ENCODE assay signal across 6 cellular contexts in genomic region chr12:56077966-56078365, GRCh38. TPM values are rescaled to one million over a fixed set of nuclear protein-coding genes. Genes with fewer than 3 reads are reported as not detected.
DNase-seq lines count a peak whose midpoint lies in the region; ATAC-seq and TF ChIP-seq lines count a peak whose summit lies in the region.
"Not testable (repeated sequence)": the region's sequence is repeated elsewhere in the genome, so short reads cannot be mapped to it uniquely, and the experiment has no call there.

No MANE protein-coding gene starts in this region.

- H3K27ac ChIP-seq in C4-2B = peak overlapping the region; percentile 7
- H3K27ac ChIP-seq in naive thymus-derived CD4-positive, alpha-beta T cell (ENCODE audit: low read depth, low read length) = not testable (repeated sequence)

- TF ChIP-seq CTCF in C4-2B (conservative IDR thresholded peaks at IDR 0.05); Calu3 (IDR thresholded peaks at IDR 0.05; ENCODE audit: unreplicated experiment): not testable (repeated sequence)

- peak overlapping the region; percentile 99 for H3K4me3 Mint-ChIP-seq in Calu3 (ENCODE audit: low read depth, unreplicated experiment)
- H3K4me3 Mint-ChIP-seq in activated T-helper 17 cell treated with anti-CD3 and anti-CD28 coated beads, Interleukin-2, amount 50 U/mL, for 72 hours = peak overlapping the region; percentile 76
- H3K4me3 Mint-ChIP-seq in effector memory CD8-positive, alpha-beta T cell = peak overlapping the region; percentile 27 to 83
- H3K4me3 Mint-ChIP-seq in naive thymus-derived CD4-positive, alpha-beta T cell = peak overlapping the region in 6 of 10 donors; percentile 9 to 89 (median 83)
- H3K4me3 Mint-ChIP-seq in stimulated activated effector memory CD8-positive, alpha-beta T cell treated with anti-CD3 and anti-CD28 coated beads, Interleukin-12 subunit alpha, Interleukin-12 subunit beta, amount 100 ng/mL, for 72 hours = peak overlapping the region; percentile 79

- H3K27me3 ChIP-seq in naive thymus-derived CD4-positive, alpha-beta T cell (ENCODE audit: control insufficient read depth in 2 of 2, insufficient read depth in 2 of 2, low read length in 2 of 2) = not testable (repeated sequence)

- BruUV-seq in Calu3 (replicated peaks; lab: Mats Ljungman, UMichigan) = not testable (repeated sequence)

- not testable (repeated sequence) for H3K9me3 ChIP-seq in naive thymus-derived CD4-positive, alpha-beta T cell (ENCODE audit: control insufficient read depth in 2 of 3, low read length in 3 of 3)

- DNase-seq in Calu3; effector memory CD8-positive, alpha-beta T cell; naive thymus-derived CD4-positive, alpha-beta T cell; stimulated activated effector memory CD8-positive, alpha-beta T cell treated with anti-CD3 and anti-CD28 coated beads, Interleukin-12 subunit alpha, Interleukin-12 subunit beta, amount 100 ng/mL, for 72 hours (ENCODE audit: low spot score in 2 of 2): not testable (repeated sequence)

- not testable (repeated sequence) for H3K4me1 ChIP-seq in naive thymus-derived CD4-positive, alpha-beta T cell (ENCODE audit: control insufficient read depth in 2 of 2, insufficient read depth in 2 of 2, low read length in 2 of 2)

- not testable (repeated sequence) for H3K27ac Mint-ChIP-seq in Calu3 (ENCODE audit: unreplicated experiment); activated T-helper 17 cell treated with anti-CD3 and anti-CD28 coated beads, Interleukin-2, amount 50 U/mL, for 72 hours; stimulated activated effector memory CD8-positive, alpha-beta T cell treated with anti-CD3 and anti-CD28 coated beads, Interleukin-12 subunit alpha, Interleukin-12 subunit beta, amount 100 ng/mL, for 72 hours
- peak overlapping the region in 1 of 2 donors; percentile 41 for H3K27ac Mint-ChIP-seq in effector memory CD8-positive, alpha-beta T cell
- H3K27ac Mint-ChIP-seq in naive thymus-derived CD4-positive, alpha-beta T cell = peak overlapping the region in 1 of 9 donors; percentile 73

- intact Hi-C loops in Calu3 (cut with micrococcal nuclease; ENCODE audit: unreplicated experiment) = loop anchor here (1.0 kb wide), 1 partner anchor 27 kb away; no protein-coding TSS in a partner anchor
- intact Hi-C loops in naive thymus-derived CD4-positive, alpha-beta T cell (cut with micrococcal nuclease) = loop anchor here in 1 of 2 donors (2.0 kb wide), 1 partner anchor 31 kb away; no protein-coding TSS in a partner anchor

- H3K4me3 ChIP-seq in naive thymus-derived CD4-positive, alpha-beta T cell (ENCODE audit: low read length) = not testable (repeated sequence)

- POLR2A ChIA-PET in naive thymus-derived CD4-positive, alpha-beta T cell (lab: Charles Lee) = interaction anchor here (0.6 to 10.7 kb wide), 5 partner anchors 9 to 40 kb away, joined by 3 to 85 read pairs (median 3); partner anchors contain the start of genes PA2G4 and ZC3H10

- peaks cover 18% of the 10 kb centered on the region for H3K4me1 Mint-ChIP-seq in Calu3 (ENCODE audit: low read depth, unreplicated experiment)
- not testable (repeated sequence) for H3K4me1 Mint-ChIP-seq in activated T-helper 17 cell treated with anti-CD3 and anti-CD28 coated beads, Interleukin-2, amount 50 U/mL, for 72 hours; effector memory CD8-positive, alpha-beta T cell (ENCODE audit: low read depth in 2 of 2); stimulated activated effector memory CD8-positive, alpha-beta T cell treated with anti-CD3 and anti-CD28 coated beads, Interleukin-12 subunit alpha, Interleukin-12 subunit beta, amount 100 ng/mL, for 72 hours
- peaks cover 0 to 16% (median 10%) of the 10 kb centered on the region in 7 donors for H3K4me1 Mint-ChIP-seq in naive thymus-derived CD4-positive, alpha-beta T cell

- CTCF ChIA-PET in Calu3 (lab: Charles Lee) = not testable (repeated sequence)
- CTCF ChIA-PET in naive thymus-derived CD4-positive, alpha-beta T cell (lab: Charles Lee) = interaction anchor here (0.7 kb wide), 1 partner anchor 27 kb away, joined by 4 read pairs; no protein-coding TSS in a partner anchor

- not testable (repeated sequence) for H3K36me3 ChIP-seq in naive thymus-derived CD4-positive, alpha-beta T cell (ENCODE audit: control insufficient read depth in 2 of 3, insufficient read depth in 3 of 3, low read length in 3 of 3)

- not testable (repeated sequence) for H3K9me3 Mint-ChIP-seq in Calu3 (ENCODE audit: low read depth, unreplicated experiment); activated T-helper 17 cell treated with anti-CD3 and anti-CD28 coated beads, Interleukin-2, amount 50 U/mL, for 72 hours; effector memory CD8-positive, alpha-beta T cell; naive thymus-derived CD4-positive, alpha-beta T cell; stimulated activated effector memory CD8-positive, alpha-beta T cell treated with anti-CD3 and anti-CD28 coated beads, Interleukin-12 subunit alpha, Interleukin-12 subunit beta, amount 100 ng/mL, for 72 hours

- ATAC-seq in activated T-helper 17 cell treated with anti-CD3 and anti-CD28 coated beads, Interleukin-2, amount 50 U/mL, for 72 hours (replicated peaks); effector memory CD8-positive, alpha-beta T cell (replicated peaks); naive thymus-derived CD4-positive, alpha-beta T cell; stimulated activated effector memory CD8-positive, alpha-beta T cell treated with anti-CD3 and anti-CD28 coated beads, Interleukin-12 subunit alpha, Interleukin-12 subunit beta, amount 100 ng/mL, for 72 hours: not testable (repeated sequence)

- not testable (repeated sequence) for H3K27me3 Mint-ChIP-seq in Calu3 (ENCODE audit: unreplicated experiment); activated T-helper 17 cell treated with anti-CD3 and anti-CD28 coated beads, Interleukin-2, amount 50 U/mL, for 72 hours
- peaks cover 0 to 17% of the 10 kb centered on the region in 2 donors for H3K27me3 Mint-ChIP-seq in effector memory CD8-positive, alpha-beta T cell
- H3K27me3 Mint-ChIP-seq in naive thymus-derived CD4-positive, alpha-beta T cell = peaks cover 0 to 52% (median 3%) of the 10 kb centered on the region in 5 donors

- H3K36me3 Mint-ChIP-seq in Calu3 (ENCODE audit: insufficient read depth, unreplicated experiment) = peaks cover 38% of the 10 kb centered on the region
- H3K36me3 Mint-ChIP-seq in activated T-helper 17 cell treated with anti-CD3 and anti-CD28 coated beads, Interleukin-2, amount 50 U/mL, for 72 hours (ENCODE audit: low read depth); effector memory CD8-positive, alpha-beta T cell (ENCODE audit: insufficient read depth); naive thymus-derived CD4-positive, alpha-beta T cell; stimulated activated effector memory CD8-positive, alpha-beta T cell treated with anti-CD3 and anti-CD28 coated beads, Interleukin-12 subunit alpha, Interleukin-12 subunit beta, amount 100 ng/mL, for 72 hours: not testable (repeated sequence)

RNA-seq across cellular contexts. Expression of gene ERBB3, which starts 2.0 kb away (rescaled TPM):
- 170 and 183 TPM in 2 replicates for total RNA-seq in Calu3 (2022)
- total RNA-seq in activated T-helper 17 cell treated with anti-CD3 and anti-CD28 coated beads, Interleukin-2, amount 50 U/mL, for 72 hours = under 1 TPM; 0.56 to 0.64 TPM
- total RNA-seq in naive thymus-derived CD4-positive, alpha-beta T cell = 1 to 10 TPM; 1.0 to 6.4 (median 1.9) TPM
- polyA plus RNA-seq in naive thymus-derived CD4-positive, alpha-beta T cell = under 1 TPM; 0.22 to 0.51 TPM

RNA-seq across cellular contexts. Expression of gene PA2G4, which starts 26.4 kb away (rescaled TPM):
- total RNA-seq in Calu3 (2022) = 229 and 233 TPM in 2 replicates
- 100 to 1,000 TPM; 213 to 427 TPM for total RNA-seq in activated T-helper 17 cell treated with anti-CD3 and anti-CD28 coated beads, Interleukin-2, amount 50 U/mL, for 72 hours
- total RNA-seq in naive thymus-derived CD4-positive, alpha-beta T cell = 100 to 1,000 TPM in 3 of 5 experiments, 10 to 100 TPM in 2; 61.7 to 254 (median 109) TPM
- polyA plus RNA-seq in naive thymus-derived CD4-positive, alpha-beta T cell = 100 to 1,000 TPM; 216 to 218 TPM

RNA-seq across cellular contexts. Expression of gene RPS26, which starts 36.2 kb away (rescaled TPM):
- total RNA-seq in Calu3 (2022) = 50.6 and 50.7 TPM in 2 replicates
- 10 to 100 TPM; 32.5 to 36.1 TPM for total RNA-seq in activated T-helper 17 cell treated with anti-CD3 and anti-CD28 coated beads, Interleukin-2, amount 50 U/mL, for 72 hours
- 10 to 100 TPM; 40.8 to 64.5 (median 46.4) TPM for total RNA-seq in naive thymus-derived CD4-positive, alpha-beta T cell
- polyA plus RNA-seq in naive thymus-derived CD4-positive, alpha-beta T cell = 100 to 1,000 TPM; 578 to 717 TPM

RNA-seq across cellular contexts. Expression of gene RPL41, which starts 38.5 kb away (rescaled TPM):
- total RNA-seq in Calu3 (2022) = 2,379 and 2,426 TPM in 2 replicates
- 1,000 to 10,000 TPM; 4,564 to 4,582 TPM for total RNA-seq in activated T-helper 17 cell treated with anti-CD3 and anti-CD28 coated beads, Interleukin-2, amount 50 U/mL, for 72 hours
- total RNA-seq in naive thymus-derived CD4-positive, alpha-beta T cell = 1,000 to 10,000 TPM; 3,787 to 6,048 (median 5,952) TPM
- over 10,000 TPM in 1 of 2 donors, 1,000 to 10,000 TPM in 1; 6,745 to 10,251 TPM for polyA plus RNA-seq in naive thymus-derived CD4-positive, alpha-beta T cell

RNA-seq across cellular contexts. Expression of gene ZC3H10, which starts 40.1 kb away (rescaled TPM):
- total RNA-seq in Calu3 (2022) = 6.6 and 8.2 TPM in 2 replicates
- 1 to 10 TPM; 7.8 to 8.0 TPM for total RNA-seq in activated T-helper 17 cell treated with anti-CD3 and anti-CD28 coated beads, Interleukin-2, amount 50 U/mL, for 72 hours
- total RNA-seq in naive thymus-derived CD4-positive, alpha-beta T cell = 10 to 100 TPM in 3 of 5 experiments, 1 to 10 TPM in 2; 7.8 to 16.3 (median 13.3) TPM
- 1 to 10 TPM; 2.4 to 4.1 TPM for polyA plus RNA-seq in naive thymus-derived CD4-positive, alpha-beta T cell

Comparison
In these comparisons a context has a peak if more than half of its experiments do, and no peak if none do; other contexts are left out.
1. RNA of gene ERBB3, which starts 2.0 kb away (total RNA-seq): 170 to 183 TPM in Calu3; 1.0 to 6.4 TPM in naive thymus-derived CD4-positive, alpha-beta T cell and 0.56 to 0.64 TPM in activated T-helper 17 cell treated with anti-CD3 and anti-CD28 coated beads, Interleukin-2, amount 50 U/mL, for 72 hours; every median in the first group is over 10 times any median in the second.
2. Peak in every context shown above with its lines, with median percentiles within 50 percentile points of each other: H3K4me3 Mint-ChIP-seq.